Comparison of ENCODE assay signal across 8 cellular contexts in genomic region chr9:137302176-137303030, GRCh38. TPM values are rescaled to one million over a fixed set of nuclear protein-coding genes. Genes with fewer than 3 reads are reported as not detected.
DNase-seq lines count a peak whose midpoint lies in the region; ATAC-seq and TF ChIP-seq lines count a peak whose summit lies in the region.

TSS of gene NRARP (minus strand) at chr9:137302271. CDS start at chr9:137301928, 343 bp downstream.

- H3K27ac ChIP-seq in SJSA1 (no peak within 1 kb of the TSS), thoracic aorta (no peak within 1 kb of the TSS)

- H3K9me3 Mint-ChIP-seq in glutamatergic neuron (ENCODE audit: unreplicated experiment) (peaks cover 3% of the 10 kb centered on the region), osteocyte (ENCODE audit: unreplicated experiment) (no peaks in the 10 kb centered on the region)

- peak within 1 kb of the TSS; percentile 85 for H3K4me3 Mint-ChIP-seq in glutamatergic neuron (ENCODE audit: unreplicated experiment)
- H3K4me3 Mint-ChIP-seq in osteocyte (ENCODE audit: unreplicated experiment): peak within 1 kb of the TSS; percentile 69

- H3K4me1 ChIP-seq in SJSA1 (replicated peaks) (peaks cover 17% of the 10 kb centered on the region), thoracic aorta (ENCODE audit: control insufficient read depth in 1 of 2, low read depth in 2 of 2) (peaks cover 30 to 40% of the 10 kb centered on the region in 2 donors)

- DNase-seq in ELF-1 (ENCODE audit: low read depth, low spot score) (peak; percentile 83), SJSA1 (ENCODE audit: low read depth in 1 of 2, low spot score in 2 of 2) (peak; percentile 56 to 79), glutamatergic neuron (peak; percentile 89), osteocyte (ENCODE audit: extremely low spot score, unreplicated experiment) (peak; percentile 93), thoracic aorta (ENCODE audit: low spot score) (peak; percentile 38)
- DNase-seq in activated naive CD4-positive, alpha-beta T cell treated with Interleukin-2 at 50 U/mL for 16 hours: peak; percentile 90

- peak; percentile 75 for TF ChIP-seq CTCF in LNCAP (IDR thresholded peaks at IDR 0.05)
- TF ChIP-seq CTCF in glutamatergic neuron (IDR thresholded peaks at IDR 0.05; ENCODE audit: partially characterized antibody, unreplicated experiment): peak; percentile 82
- TF ChIP-seq CTCF in osteocyte (IDR thresholded peaks at IDR 0.05): peak; percentile 61
- TF ChIP-seq CTCF in thoracic aorta (IDR thresholded peaks at IDR 0.05): peak; percentile 49

- ATAC-seq in GM21786 (IDR thresholded peaks at IDR 0.05; ENCODE audit: unreplicated experiment) (peak; percentile 75), thoracic aorta (ENCODE audit: insufficient number of reproducible peaks, low FRiP score, low read depth) (peak; percentile 54)

- H3K27me3 Mint-ChIP-seq in glutamatergic neuron (ENCODE audit: unreplicated experiment) (peaks cover 7% of the 10 kb centered on the region), osteocyte (ENCODE audit: unreplicated experiment) (peaks cover 6% of the 10 kb centered on the region)

- H3K36me3 ChIP-seq in SJSA1 (no peaks in the 10 kb centered on the region), thoracic aorta (no peaks in the 10 kb centered on the region)

- H3K36me3 Mint-ChIP-seq in glutamatergic neuron (ENCODE audit: unreplicated experiment) (no peaks in the 10 kb centered on the region), osteocyte (ENCODE audit: unreplicated experiment) (no peaks in the 10 kb centered on the region)

- H3K4me1 Mint-ChIP-seq in glutamatergic neuron (ENCODE audit: low read depth, unreplicated experiment) (peaks cover 14% of the 10 kb centered on the region), osteocyte (ENCODE audit: unreplicated experiment) (peaks cover 15% of the 10 kb centered on the region)

- H3K9me3 ChIP-seq in SJSA1 (replicated peaks): no peaks in the 10 kb centered on the region
- H3K9me3 ChIP-seq in thoracic aorta: no peaks in the 10 kb centered on the region

- H3K4me3 ChIP-seq in SJSA1 (peak within 1 kb of the TSS; percentile 36), thoracic aorta (peak within 1 kb of the TSS; percentile 73)

- peaks cover 30% of the 10 kb centered on the region for H3K27me3 ChIP-seq in SJSA1 (replicated peaks)
- peaks cover 12% of the 10 kb centered on the region for H3K27me3 ChIP-seq in thoracic aorta (replicated peaks; ENCODE audit: insufficient read depth)

- H3K27ac Mint-ChIP-seq in glutamatergic neuron (ENCODE audit: unreplicated experiment): peak within 1 kb of the TSS; percentile 17
- H3K27ac Mint-ChIP-seq in osteocyte (ENCODE audit: unreplicated experiment): no peak within 1 kb of the TSS

RNA-seq across cellular contexts. Expression of gene NRARP, which starts in this region (rescaled TPM):
- total RNA-seq in SJSA1 (2014; rRNA removed; shearing (Covaris generic)): 0.97 and 1.2 TPM in 2 replicates
- total RNA-seq in glutamatergic neuron (ENCODE audit: unreplicated experiment): 15.2 TPM
- 1.8 and 2.1 TPM in 2 replicates for total RNA-seq in osteocyte
- total RNA-seq in thoracic aorta: 10 to 100 TPM in 1 of 2 donors, 1 to 10 TPM in 1; 8.5 to 16.9 TPM

Comparison
In these comparisons a context has a peak if more than half of its experiments do, and no peak if none do; other contexts are left out.
1. DNase-seq: peak in every context shown above with its lines; median percentile 93 in osteocyte; 90 in activated naive CD4-positive, alpha-beta T cell treated with Interleukin-2 at 50 U/mL for 16 hours; 89 in glutamatergic neuron; 83 in ELF-1; 68 in SJSA1; 38 in thoracic aorta.